34 cellular contexts compared by ENCODE assay signal in the genomic region with DNA sequence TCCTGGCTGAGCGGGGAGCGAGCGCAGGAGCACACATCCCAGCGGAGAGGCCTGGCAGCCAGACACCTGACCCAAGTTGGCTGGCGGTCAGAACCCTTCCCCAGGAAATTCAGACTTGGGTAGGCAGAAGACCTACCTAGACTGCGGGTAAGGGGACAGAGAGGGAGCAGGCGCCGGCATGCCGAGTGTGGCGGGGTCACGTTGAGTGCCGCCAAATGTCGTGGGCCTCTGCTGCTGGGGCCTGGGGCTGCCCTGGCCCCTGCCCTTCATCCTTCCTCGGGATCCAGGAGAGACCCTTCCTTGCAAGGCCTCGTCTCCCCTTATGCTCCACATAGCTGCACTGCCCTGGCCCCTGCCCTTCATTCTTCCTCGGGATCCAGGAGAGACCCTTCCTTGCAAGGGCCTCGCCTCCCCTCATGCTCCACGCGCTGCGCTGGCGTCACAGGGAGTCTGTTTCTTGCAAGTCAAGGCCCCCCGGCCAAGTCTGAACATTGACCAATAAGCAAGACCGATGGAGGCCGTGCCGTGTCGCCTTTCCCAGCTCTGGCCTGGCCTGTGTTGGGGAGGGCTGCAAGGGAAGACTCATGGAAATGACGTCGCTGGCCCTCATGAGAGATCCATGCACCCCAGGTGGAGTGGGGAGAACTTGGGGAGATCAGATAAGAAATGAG. TPM values are rescaled to one million over a fixed set of nuclear protein-coding genes. Genes with fewer than 3 reads are reported as not detected.
"Had no signal": no experiment of that assay in that cellular context is flagged by ENCODE, and none has a peak within 500 bp of the region (broad histone marks: within the 10 kb centered on the region; RNA-seq: fewer than 3 reads in every experiment).

No MANE protein-coding gene starts in this region.

- H3K27me3 Mint-ChIP-seq: activated CD4-positive, alpha-beta T cell treated with anti-CD3 and anti-CD28 coated beads for 36 hours; activated naive CD8-positive, alpha-beta T cell treated with anti-CD3 and anti-CD28 coated beads for 36 hours; activated T-cell treated with anti-CD3 and anti-CD28 coated beads, Interleukin-2, amount 50 U/mL, for 24 hours; brain had no signal

- H3K4me1 Mint-ChIP-seq: activated CD4-positive, alpha-beta memory T cell treated with anti-CD3 and anti-CD28 coated beads, Interleukin-2, amount 10 ng/mL, durations not matched to agents 7 days and 5 days; activated CD4-positive, alpha-beta T cell treated with anti-CD3 and anti-CD28 coated beads for 36 hours; activated CD4-positive, alpha-beta T cell treated with anti-CD3 and anti-CD28 coated beads, Interleukin-2, amount 10 ng/mL, durations not matched to agents 7 days and 5 days; activated CD8-positive, alpha-beta memory T cell treated with anti-CD3 and anti-CD28 coated beads, Interleukin-2, amount 10 ng/mL, durations not matched to agents 7 days and 5 days; activated naive CD8-positive, alpha-beta T cell treated with anti-CD3 and anti-CD28 coated beads for 36 hours had no signal

- H3K9me3 ChIP-seq: adrenal gland, ascending aorta had no signal

- H3K36me3 Mint-ChIP-seq: activated CD8-positive, alpha-beta memory T cell treated with anti-CD3 and anti-CD28 coated beads, Interleukin-2, amount 10 ng/mL, durations not matched to agents 7 days and 5 days; activated naive CD4-positive, alpha-beta T cell treated with anti-CD3 and anti-CD28 coated beads, Interleukin-2, amount 50 U/mL, for 72 hours; activated naive CD8-positive, alpha-beta T cell treated with anti-CD3 and anti-CD28 coated beads for 36 hours had no signal

- H3K4me3 ChIP-seq: adrenal gland, ascending aorta had no signal

- H3K4me3 Mint-ChIP-seq: activated CD4-positive, alpha-beta memory T cell treated with anti-CD3 and anti-CD28 coated beads, Interleukin-2, amount 10 ng/mL, durations not matched to agents 7 days and 5 days; activated CD4-positive, alpha-beta T cell treated with anti-CD3 and anti-CD28 coated beads for 36 hours; activated CD4-positive, alpha-beta T cell treated with anti-CD3 and anti-CD28 coated beads, Interleukin-2, amount 10 ng/mL, durations not matched to agents 7 days and 5 days; activated CD8-positive, alpha-beta memory T cell treated with anti-CD3 and anti-CD28 coated beads, Interleukin-2, amount 10 ng/mL, durations not matched to agents 7 days and 5 days; activated CD8-positive, alpha-beta T cell treated with anti-CD3 and anti-CD28 coated beads, Interleukin-2, amount 10 ng/mL, durations not matched to agents 7 days and 5 days; activated naive CD4-positive, alpha-beta T cell treated with anti-CD3 and anti-CD28 coated beads for 36 hours; activated naive CD8-positive, alpha-beta T cell treated with anti-CD3 and anti-CD28 coated beads for 36 hours; activated T-cell treated with anti-CD3 and anti-CD28 coated beads, Interleukin-2, amount 50 U/mL, for 24 hours; brain; T-helper 1 cell treated with Interleukin-12 subunit alpha and Interleukin-12 subunit beta and Interleukin-4 antibody, amounts not matched to agents 30 μg/mL and 1 μg/mL, for 36 hours; T-helper 2 cell treated with Interferon-gamma antibody and Interleukin-4, amounts not matched to agents 5 μg/mL and 100 μg/mL, for 36 hours had no signal

- H3K36me3 ChIP-seq: adrenal gland, ascending aorta had no signal

- H3K4me1 ChIP-seq: adrenal gland had no signal

- H3K27ac ChIP-seq: adrenal gland, ascending aorta had no signal

- H3K9me3 Mint-ChIP-seq: activated CD4-positive, alpha-beta memory T cell treated with anti-CD3 and anti-CD28 coated beads, Interleukin-2, amount 10 ng/mL, durations not matched to agents 7 days and 5 days; activated CD4-positive, alpha-beta T cell treated with anti-CD3 and anti-CD28 coated beads, Interleukin-2, amount 10 ng/mL, durations not matched to agents 7 days and 5 days; activated naive CD4-positive, alpha-beta T cell treated with anti-CD3 and anti-CD28 coated beads for 36 hours; activated naive CD4-positive, alpha-beta T cell treated with anti-CD3 and anti-CD28 coated beads, Interleukin-2, amount 50 U/mL, for 72 hours; activated naive CD8-positive, alpha-beta T cell treated with anti-CD3 and anti-CD28 coated beads for 36 hours; activated T-cell treated with anti-CD3 and anti-CD28 coated beads, Interleukin-2, amount 50 U/mL, for 24 hours; activated T-helper 2 cell treated with anti-CD3 and anti-CD28 coated beads, Interferon-gamma antibody, Interleukin-2, Interleukin-4, amounts not matched to agents 10 μg/mL and 5 μg/mL and 100 μg/mL, durations not matched to agents 14 hours and 24 hours and 36 hours; brain; T-helper 1 cell treated with Interleukin-12 subunit alpha and Interleukin-12 subunit beta and Interleukin-4 antibody, amounts not matched to agents 30 μg/mL and 1 μg/mL, for 36 hours; T-helper 2 cell treated with Interferon-gamma antibody and Interleukin-4, amounts not matched to agents 5 μg/mL and 100 μg/mL, for 36 hours had no signal

- H3K27me3 ChIP-seq: adrenal gland, ascending aorta had no signal

- FAIRE-seq: TTC549 had no signal

- ATAC-seq: activated CD4-positive, alpha-beta T cell treated with anti-CD3 and anti-CD28 coated beads for 36 hours; activated CD4-positive, CD25-positive, alpha-beta regulatory T cell treated with anti-CD3 and anti-CD28 coated beads, Interleukin-2, amount 50 U/mL, for 24 hours; activated CD8-positive, alpha-beta memory T cell treated with anti-CD3 and anti-CD28 coated beads, Interleukin-2, amount 10 ng/mL, durations not matched to agents 7 days and 5 days; activated CD8-positive, alpha-beta T cell treated with anti-CD3 and anti-CD28 coated beads, Interleukin-2, amount 10 ng/mL, durations not matched to agents 7 days and 5 days; activated naive CD4-positive, alpha-beta T cell treated with anti-CD3 and anti-CD28 coated beads, Interleukin-2, amount 50 U/mL, for 72 hours had no signal

- H3K27ac Mint-ChIP-seq: activated CD4-positive, alpha-beta memory T cell treated with anti-CD3 and anti-CD28 coated beads, Interleukin-2, amount 10 ng/mL, durations not matched to agents 7 days and 5 days; activated CD4-positive, alpha-beta T cell treated with anti-CD3 and anti-CD28 coated beads for 36 hours; activated CD4-positive, alpha-beta T cell treated with anti-CD3 and anti-CD28 coated beads, Interleukin-2, amount 10 ng/mL, durations not matched to agents 7 days and 5 days; activated CD8-positive, alpha-beta memory T cell treated with anti-CD3 and anti-CD28 coated beads, Interleukin-2, amount 10 ng/mL, durations not matched to agents 7 days and 5 days; activated CD8-positive, alpha-beta T cell treated with anti-CD3 and anti-CD28 coated beads, Interleukin-2, amount 10 ng/mL, durations not matched to agents 7 days and 5 days; activated naive CD4-positive, alpha-beta T cell treated with anti-CD3 and anti-CD28 coated beads for 36 hours; activated naive CD4-positive, alpha-beta T cell treated with anti-CD3 and anti-CD28 coated beads, Interleukin-2, amount 50 U/mL, for 72 hours; activated naive CD8-positive, alpha-beta T cell treated with anti-CD3 and anti-CD28 coated beads for 36 hours; activated T-cell treated with anti-CD3 and anti-CD28 coated beads, Interleukin-2, amount 50 U/mL, for 24 hours; activated T-helper 2 cell treated with anti-CD3 and anti-CD28 coated beads, Interferon-gamma antibody, Interleukin-2, Interleukin-4, amounts not matched to agents 10 μg/mL and 5 μg/mL and 100 μg/mL, durations not matched to agents 14 hours and 24 hours and 36 hours; brain; T-helper 1 cell treated with Interleukin-12 subunit alpha and Interleukin-12 subunit beta and Interleukin-4 antibody, amounts not matched to agents 30 μg/mL and 1 μg/mL, for 36 hours; T-helper 2 cell treated with Interferon-gamma antibody and Interleukin-4, amounts not matched to agents 5 μg/mL and 100 μg/mL, for 36 hours had no signal

- DNase-seq: activated CD4-positive, alpha-beta memory T cell treated with anti-CD3 and anti-CD28 coated beads, Interleukin-2, amount 10 ng/mL, durations not matched to agents 7 days and 5 days; activated CD4-positive, alpha-beta T cell treated with anti-CD3 and anti-CD28 coated beads for 1 hour; activated CD4-positive, alpha-beta T cell treated with anti-CD3 and anti-CD28 coated beads for 36 hours; activated CD4-positive, alpha-beta T cell treated with anti-CD3 and anti-CD28 coated beads for 48 hours; activated CD4-positive, alpha-beta T cell treated with anti-CD3 and anti-CD28 coated beads, Interleukin-2, amount 10 ng/mL, durations not matched to agents 7 days and 5 days; activated CD4-positive, alpha-beta T cell treated with anti-CD3 and anti-CD28 coated beads, Interleukin-2, amount 50 U/mL, for 48 hours; activated CD4-positive, CD25-positive, alpha-beta regulatory T cell; activated CD8-positive, alpha-beta memory T cell treated with anti-CD3 and anti-CD28 coated beads for 24 hours; activated CD8-positive, alpha-beta memory T cell treated with anti-CD3 and anti-CD28 coated beads, Interleukin-2, amount 10 ng/mL, durations not matched to agents 7 days and 5 days; activated CD8-positive, alpha-beta memory T cell treated with anti-CD3 and anti-CD28 coated beads, Interleukin-2, amount 50 U/mL, for 48 hours; activated CD8-positive, alpha-beta T cell treated with anti-CD3 and anti-CD28 coated beads, Interleukin-2, amount 10 ng/mL, durations not matched to agents 7 days and 5 days; activated effector memory CD4-positive, alpha-beta T cell treated with Interleukin-2 at 50 U/mL for 16 hours; activated gamma-delta T cell; activated naive CD4-positive, alpha-beta T cell treated with anti-CD3 and anti-CD28 coated beads for 36 hours; activated naive CD4-positive, alpha-beta T cell treated with anti-CD3 and anti-CD28 coated beads, Interleukin-2, amount 50 U/mL, for 16 hours; activated naive CD8-positive, alpha-beta T cell treated with anti-CD3 and anti-CD28 coated beads for 36 hours; activated T-cell treated with anti-CD3 and anti-CD28 coated beads, Interleukin-2, amount 50 U/mL, for 24 hours; activated T-cell treated with anti-CD3 and anti-CD28 coated beads, Interleukin-2, amount 50 U/mL, for 48 hours; adrenal gland; amniotic stem cell; anterior cingulate cortex; central memory CD4-positive, alpha-beta T cell; SW 1271; T-helper 1 cell; T-helper 2 cell; T-helper 9 cell had no signal

RNA-seq across cellular contexts. Expression of a gene that starts 47.8 kb away (rescaled TPM):
- total RNA-seq: activated CD4-positive, alpha-beta T cell treated with anti-CD3 and anti-CD28 coated beads for 36 hours; ascending aorta had no signal
